24 cellular contexts compared by ENCODE assay signal in the genomic region with DNA sequence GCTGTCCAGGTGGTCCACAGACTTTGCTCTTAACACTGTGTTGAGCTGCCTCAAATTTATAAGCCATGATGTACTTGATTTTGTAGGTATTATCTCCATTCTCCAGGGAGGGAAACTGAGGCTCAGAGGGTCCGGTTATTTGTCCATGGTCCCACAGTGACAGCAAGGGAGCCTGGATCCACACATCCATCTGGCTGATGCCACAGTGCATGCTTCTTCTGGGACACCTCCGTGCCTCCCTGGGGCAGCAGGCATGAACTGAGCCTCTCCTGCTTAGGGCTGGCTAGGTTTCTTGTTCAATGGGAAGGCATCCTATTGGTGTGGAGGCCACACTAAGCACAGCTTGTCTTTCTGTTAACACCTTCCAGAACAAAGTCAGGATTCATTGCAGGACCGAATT.
"Had no signal": no experiment of that assay in that cellular context is flagged by ENCODE, and none has a peak within 500 bp of the region (broad histone marks: within the 10 kb centered on the region; RNA-seq: fewer than 3 reads in every experiment).

No MANE protein-coding gene starts in this region.

- H3K9ac ChIP-seq: neural progenitor cell had no signal

- ATAC-seq: left cardiac atrium; left lung; naive thymus-derived CD4-positive, alpha-beta T cell; right cardiac atrium; stimulated activated naive B cell treated with anti-CD40 and anti-IgM and Interleukin-4, amounts not matched to agents 10 μg/mL and 1 μg/mL and 100 μg/mL, for 72 hours had no signal

- H3K36me3 ChIP-seq: esophagus squamous epithelium, left lung, neural progenitor cell, prostate gland, sigmoid colon, thoracic aorta, transverse colon had no signal

- H3K27me3 ChIP-seq: neural progenitor cell, transverse colon had no signal

- DNase-seq: central memory CD4-positive, alpha-beta T cell; effector memory CD4-positive, alpha-beta T cell; erythroblast; esophagus squamous epithelium; foreskin melanocyte; glutamatergic neuron; hypothalamus; immature natural killer cell; left cardiac atrium; left lung; mesenchymal stem cell; midbrain; naive thymus-derived CD4-positive, alpha-beta T cell; right cardiac atrium; stimulated activated CD4-positive, alpha-beta T cell treated with anti-CD3 and anti-CD28 coated beads, Interleukin-4, amount 100 ng/mL, for 4 hours; stimulated activated naive B cell treated with anti-CD40 and anti-IgM and Interleukin-4, amounts not matched to agents 10 μg/mL and 1 μg/mL and 100 μg/mL, for 72 hours; transverse colon had no signal

- H2AFZ ChIP-seq: neural progenitor cell had no signal

- H3K4me1 ChIP-seq: esophagus squamous epithelium, left lung, neural progenitor cell, prostate gland, transverse colon had no signal

- H3K4me3 ChIP-seq: esophagus squamous epithelium, left lung, neural progenitor cell, prostate gland, sigmoid colon, thoracic aorta, transverse colon had no signal

- H3K36me3 Mint-ChIP-seq: immature natural killer cell; neural progenitor cell; stimulated activated naive B cell treated with anti-CD40 and anti-IgM and Interleukin-4, amounts not matched to agents 10 μg/mL and 1 μg/mL and 100 μg/mL, for 72 hours had no signal

- H3K9me3 Mint-ChIP-seq: dendritic cell treated with granulocyte-macrophage colony-stimulating factor and Interleukin-4, amounts not matched to agents 40 ng/mL and 50 ng/mL, for 4 days; neural progenitor cell; stimulated activated naive B cell treated with anti-CD40 and anti-IgM and Interleukin-4, amounts not matched to agents 10 μg/mL and 1 μg/mL and 100 μg/mL, for 72 hours; stimulated activated naive CD8-positive, alpha-beta T cell treated with anti-CD3 and anti-CD28 coated beads, Interleukin-15, Interleukin-2, amounts not matched to agents 100 ng/mL and 50 ng/mL, for 24 hours had no signal

- H3K4me1 Mint-ChIP-seq: immature natural killer cell; naive thymus-derived CD4-positive, alpha-beta T cell; nephron; neural progenitor cell; stimulated activated naive B cell treated with anti-CD40 and anti-IgM and Interleukin-4, amounts not matched to agents 10 μg/mL and 1 μg/mL and 100 μg/mL, for 72 hours had no signal

- H3K4me2 ChIP-seq: neural progenitor cell had no signal

- H3K4me3 Mint-ChIP-seq: dendritic cell treated with granulocyte-macrophage colony-stimulating factor and Interleukin-4, amounts not matched to agents 40 ng/mL and 50 ng/mL, for 4 days; immature natural killer cell; naive thymus-derived CD4-positive, alpha-beta T cell; nephron; neural progenitor cell; stimulated activated naive B cell treated with anti-CD40 and anti-IgM and Interleukin-4, amounts not matched to agents 10 μg/mL and 1 μg/mL and 100 μg/mL, for 72 hours; stimulated activated naive CD8-positive, alpha-beta T cell treated with anti-CD3 and anti-CD28 coated beads, Interleukin-15, Interleukin-2, amounts not matched to agents 100 ng/mL and 50 ng/mL, for 24 hours had no signal

- H3K27ac Mint-ChIP-seq: dendritic cell treated with granulocyte-macrophage colony-stimulating factor and Interleukin-4, amounts not matched to agents 40 ng/mL and 50 ng/mL, for 4 days; immature natural killer cell; naive thymus-derived CD4-positive, alpha-beta T cell; nephron; neural progenitor cell; stimulated activated naive B cell treated with anti-CD40 and anti-IgM and Interleukin-4, amounts not matched to agents 10 μg/mL and 1 μg/mL and 100 μg/mL, for 72 hours; stimulated activated naive CD8-positive, alpha-beta T cell treated with anti-CD3 and anti-CD28 coated beads, Interleukin-15, Interleukin-2, amounts not matched to agents 100 ng/mL and 50 ng/mL, for 24 hours had no signal

- H3K9me3 ChIP-seq: esophagus squamous epithelium, left lung, prostate gland, sigmoid colon, thoracic aorta, transverse colon had no signal

- H3K27ac ChIP-seq: esophagus squamous epithelium, left lung, neural progenitor cell, prostate gland, thoracic aorta, transverse colon had no signal

- H3K27me3 Mint-ChIP-seq: dendritic cell treated with granulocyte-macrophage colony-stimulating factor and Interleukin-4, amounts not matched to agents 40 ng/mL and 50 ng/mL, for 4 days had no signal
